In genomic region chr13:47215741-47216140, GRCh38 we compare ENCODE assay signal across 13 cellular contexts.
DNase-seq lines count a peak whose midpoint lies in the region; ATAC-seq and TF ChIP-seq lines count a peak whose summit lies in the region.
"Had no signal": no experiment of that assay in that cellular context is flagged by ENCODE, and none has a peak within 500 bp of the region (broad histone marks: within the 10 kb centered on the region; RNA-seq: fewer than 3 reads in every experiment).

No MANE protein-coding gene starts in this region.

- H3K27ac ChIP-seq in Panc1 (ENCODE audit: low read length), result no peak overlapping the region
- H3K27ac ChIP-seq in CD8-positive, alpha-beta T cell (ENCODE audit: low read depth, low read length), result no peak overlapping the region

- H3K27me3 Mint-ChIP-seq in activated naive CD8-positive, alpha-beta T cell treated with anti-CD3 and anti-CD28 coated beads for 36 hours, result no peaks in the 10 kb centered on the region
- H3K27me3 Mint-ChIP-seq in CD8-positive, alpha-beta T cell (ENCODE audit: low read depth), result no peaks in the 10 kb centered on the region
- H3K27me3 Mint-ChIP-seq: dendritic cell treated with granulocyte-macrophage colony-stimulating factor and Interleukin-4, amounts not matched to agents 40 ng/mL and 50 ng/mL, for 4 days had no signal

- intact Hi-C loops in Panc1 (cut with micrococcal nuclease; ENCODE audit: unreplicated experiment), result no loop called here
- intact Hi-C loops in CD8-positive, alpha-beta T cell (cut with DNase I, micrococcal nuclease), result no loop called here

- POLR2A ChIA-PET in Panc1 (lab: Charles Lee), result no interaction called here
- POLR2A ChIA-PET in CD8-positive, alpha-beta T cell (lab: Charles Lee), result no interaction called here

- in situ Hi-C loops in Panc1 (cut with HindIII; ENCODE audit: low pct_unique_long_range_greater_than_20kb, low sequenced_read_pairs), result no loop called here

- H3K4me1 ChIP-seq in Panc1 (ENCODE audit: control insufficient read depth, insufficient read depth, low read length), result no peaks in the 10 kb centered on the region
- H3K4me1 ChIP-seq in CD8-positive, alpha-beta T cell (ENCODE audit: insufficient read depth, low read length), result no peaks in the 10 kb centered on the region

- no peak for TF ChIP-seq CTCF in Panc1 (IDR thresholded peaks at IDR 0.05)
- no peak for TF ChIP-seq CTCF in CD8-positive, alpha-beta T cell (IDR thresholded peaks at IDR 0.05)

- BruUV-seq in Panc1 (replicated peaks; lab: Mats Ljungman, UMichigan), result no TSS peak

- H3K36me3 ChIP-seq in Panc1 (ENCODE audit: control insufficient read depth, insufficient read depth, low read length), result no peaks in the 10 kb centered on the region
- H3K36me3 ChIP-seq in CD8-positive, alpha-beta T cell (ENCODE audit: insufficient read depth, low read length), result no peaks in the 10 kb centered on the region

- no peak overlapping the region for H3K4me3 ChIP-seq in Panc1 (ENCODE audit: low read depth in 2 of 2, low read length in 2 of 2)
- no peak overlapping the region for H3K4me3 ChIP-seq in CD8-positive, alpha-beta T cell (ENCODE audit: low read depth, low read length)

- H3K9me3 ChIP-seq in Panc1 (ENCODE audit: control insufficient read depth, insufficient read depth, low read depth, low read length), result no peaks in the 10 kb centered on the region
- no peaks in the 10 kb centered on the region for H3K9me3 ChIP-seq in CD8-positive, alpha-beta T cell (ENCODE audit: low read length)

- H3K27ac Mint-ChIP-seq in activated naive CD8-positive, alpha-beta T cell treated with anti-CD3 and anti-CD28 coated beads for 36 hours, result no peak overlapping the region
- no peak overlapping the region for H3K27ac Mint-ChIP-seq in CD8-positive, alpha-beta T cell
- H3K27ac Mint-ChIP-seq: dendritic cell treated with granulocyte-macrophage colony-stimulating factor and Interleukin-4, amounts not matched to agents 40 ng/mL and 50 ng/mL, for 4 days had no signal

- peak; percentile 97 for DNase-seq in EH (ENCODE audit: low read depth)
- peak; percentile 10 for DNase-seq in Panc1 (ENCODE audit: low read depth, low spot score)
- peak; percentile 34 for DNase-seq in epidermal melanocyte (ENCODE audit: insufficient read length, low spot score)
- DNase-seq in myocyte (ENCODE audit: low read depth), result peak; percentile 95
- no peak for DNase-seq in activated naive CD8-positive, alpha-beta T cell treated with anti-CD3 and anti-CD28 coated beads for 36 hours
- DNase-seq in NCI-H1436 treated with DMSO at 0.1 percent for 48 hours (lab: John Stamatoyannopoulos, UW), result no peak
- no peak for DNase-seq in CD8-positive, alpha-beta T cell
- no peak for DNase-seq in SKM-1 (lab: John Stamatoyannopoulos, UW; ENCODE audit: unreplicated experiment)
- DNase-seq: activated CD4-positive, alpha-beta T cell treated with anti-CD3 and anti-CD28 coated beads for 1 hour; activated effector memory CD4-positive, alpha-beta T cell treated with Interleukin-2 at 50 U/mL for 16 hours; NCI-H2171; stimulated activated CD4-positive, alpha-beta T cell treated with anti-CD3 and anti-CD28 coated beads, Interleukin-4, amount 100 ng/mL, for 4 hours had no signal

- ATAC-seq in Panc1, result no peak
- ATAC-seq in CD8-positive, alpha-beta T cell, result no peak

- no peaks in the 10 kb centered on the region for H3K9me3 Mint-ChIP-seq in activated naive CD8-positive, alpha-beta T cell treated with anti-CD3 and anti-CD28 coated beads for 36 hours
- H3K9me3 Mint-ChIP-seq in CD8-positive, alpha-beta T cell, result peaks cover 3% of the 10 kb centered on the region
- H3K9me3 Mint-ChIP-seq: dendritic cell treated with granulocyte-macrophage colony-stimulating factor and Interleukin-4, amounts not matched to agents 40 ng/mL and 50 ng/mL, for 4 days had no signal

- no peaks in the 10 kb centered on the region for H3K27me3 ChIP-seq in Panc1 (ENCODE audit: control insufficient read depth, insufficient read depth, low read length)
- H3K27me3 ChIP-seq in CD8-positive, alpha-beta T cell (ENCODE audit: insufficient read depth, low read length), result no peaks in the 10 kb centered on the region

- no peaks in the 10 kb centered on the region for H3K4me1 Mint-ChIP-seq in activated naive CD8-positive, alpha-beta T cell treated with anti-CD3 and anti-CD28 coated beads for 36 hours
- H3K4me1 Mint-ChIP-seq in CD8-positive, alpha-beta T cell (ENCODE audit: low read depth), result no peaks in the 10 kb centered on the region

- CTCF ChIA-PET in Panc1 (lab: Charles Lee), result no interaction called here
- CTCF ChIA-PET in CD8-positive, alpha-beta T cell (lab: Charles Lee), result no interaction called here

- no peak overlapping the region for H3K4me3 Mint-ChIP-seq in activated naive CD8-positive, alpha-beta T cell treated with anti-CD3 and anti-CD28 coated beads for 36 hours
- no peak overlapping the region for H3K4me3 Mint-ChIP-seq in CD8-positive, alpha-beta T cell
- H3K4me3 Mint-ChIP-seq: dendritic cell treated with granulocyte-macrophage colony-stimulating factor and Interleukin-4, amounts not matched to agents 40 ng/mL and 50 ng/mL, for 4 days had no signal

- H3K36me3 Mint-ChIP-seq in activated naive CD8-positive, alpha-beta T cell treated with anti-CD3 and anti-CD28 coated beads for 36 hours, result no peaks in the 10 kb centered on the region
- no peaks in the 10 kb centered on the region for H3K36me3 Mint-ChIP-seq in CD8-positive, alpha-beta T cell

Comparison
In these comparisons a context has a peak if more than half of its experiments do, and no peak if none do; other contexts are left out.
1. DNase-seq: peak in EH (single experiment), Panc1 (single experiment), epidermal melanocyte (single experiment) and myocyte (single experiment); none in activated naive CD8-positive, alpha-beta T cell treated with anti-CD3 and anti-CD28 coated beads for 36 hours (single experiment), NCI-H1436 treated with DMSO at 0.1 percent for 48 hours (single experiment), CD8-positive, alpha-beta T cell (0 of 7) and SKM-1 (single experiment).